ENCODE assay signal across 16 cellular contexts in genomic region chr1:63789856-63790605, GRCh38. TPM values are rescaled to one million over a fixed set of nuclear protein-coding genes. Genes with fewer than 3 reads are reported as not detected.
DNase-seq lines count a peak whose midpoint lies in the region; ATAC-seq and TF ChIP-seq lines count a peak whose summit lies in the region.
"Had no signal": no experiment of that assay in that cellular context is flagged by ENCODE, and none has a peak within 500 bp of the region (broad histone marks: within the 10 kb centered on the region; RNA-seq: fewer than 3 reads in every experiment).

No MANE protein-coding gene starts in this region.

- H3K4me1 Mint-ChIP-seq in endodermal cell: peaks cover 86% of the 10 kb centered on the region
- H3K4me1 Mint-ChIP-seq: CD4-positive, alpha-beta memory T cell had no signal

- H3K36me3 Mint-ChIP-seq in endodermal cell (ENCODE audit: low read depth): no peaks in the 10 kb centered on the region
- H3K36me3 Mint-ChIP-seq: CD4-positive, alpha-beta memory T cell had no signal

- peaks cover 84% of the 10 kb centered on the region for H3K4me1 ChIP-seq in cardiac muscle cell (ENCODE audit: low read depth)
- H3K4me1 ChIP-seq in right cardiac atrium (ENCODE audit: control insufficient read depth, insufficient read depth, low read length): peaks cover 10% of the 10 kb centered on the region
- peaks cover 62% of the 10 kb centered on the region for H3K4me1 ChIP-seq in endodermal cell (ENCODE audit: control insufficient read depth, insufficient read depth, low read length)
- peaks cover 21% of the 10 kb centered on the region for H3K4me1 ChIP-seq in psoas muscle

- H3K27me3 Mint-ChIP-seq in endodermal cell (ENCODE audit: insufficient read depth): no peaks in the 10 kb centered on the region

- no peak for DNase-seq in cardiac muscle cell (ENCODE audit: low read depth in 1 of 2, low spot score in 1 of 2)
- no peak for DNase-seq in right cardiac atrium
- peak; percentile 59 for DNase-seq in NCI-H2171 (lab: John Stamatoyannopoulos, UW)
- DNase-seq in endodermal cell: no peak
- no peak for DNase-seq in psoas muscle
- DNase-seq in globus pallidus (ENCODE audit: low spot score): no peak
- no peak for DNase-seq in HT-29 (ENCODE audit: low spot score)
- DNase-seq: CD4-positive, alpha-beta memory T cell; DMS79; KG1; NCI-H1417 treated with DMSO at 0.1 percent for 48 hours; NCI-H1930 had no signal

- no peak for ATAC-seq in right cardiac atrium
- ATAC-seq in psoas muscle: no peak
- ATAC-seq in HG02678 (IDR thresholded peaks at IDR 0.05; ENCODE audit: unreplicated experiment): no peak
- ATAC-seq: HCT116, HepG2 had no signal

- H3K4me3 ChIP-seq in cardiac muscle cell (no peak overlapping the region), right cardiac atrium (ENCODE audit: low read length) (no peak overlapping the region), endodermal cell (ENCODE audit: low read length) (peak overlapping the region; percentile 30), psoas muscle (no peak overlapping the region)
- H3K4me3 ChIP-seq: SJSA1 had no signal

- no peaks in the 10 kb centered on the region for H3K9me3 ChIP-seq in cardiac muscle cell (ENCODE audit: low read depth)
- no peaks in the 10 kb centered on the region for H3K9me3 ChIP-seq in right cardiac atrium (ENCODE audit: control insufficient read depth, low read length)
- no peaks in the 10 kb centered on the region for H3K9me3 ChIP-seq in endodermal cell (ENCODE audit: control insufficient read depth, low read length)
- no peaks in the 10 kb centered on the region for H3K9me3 ChIP-seq in psoas muscle

- WGBS in right cardiac atrium: 85% methylated on average over 4 of the region's 4 CpGs
- 26 to 49% methylated on average over 4 of the region's 4 CpGs for WGBS in endodermal cell (ENCODE audit: insufficient coverage in 1 of 2, insufficient read length in 1 of 2), 2 experiments
- WGBS in psoas muscle, 3 donors: 59 to 83% (median 74%) methylated on average over 4 of the region's 4 CpGs

- H3K27ac Mint-ChIP-seq in endodermal cell: peak overlapping the region; percentile 87
- H3K27ac Mint-ChIP-seq: CD4-positive, alpha-beta memory T cell had no signal

- H3K36me3 ChIP-seq in cardiac muscle cell: no peaks in the 10 kb centered on the region
- H3K36me3 ChIP-seq in endodermal cell (ENCODE audit: control insufficient read depth, insufficient read depth, low read length): no peaks in the 10 kb centered on the region
- H3K36me3 ChIP-seq in psoas muscle (ENCODE audit: insufficient read depth in 1 of 2, low read depth in 1 of 2): no peaks in the 10 kb centered on the region

- H3K27me3 ChIP-seq in cardiac muscle cell (no peaks in the 10 kb centered on the region), right cardiac atrium (ENCODE audit: control insufficient read depth, insufficient read depth) (no peaks in the 10 kb centered on the region), endodermal cell (ENCODE audit: control insufficient read depth, insufficient read depth, low read length, poor library complexity, severe bottlenecking) (no peaks in the 10 kb centered on the region), psoas muscle (ENCODE audit: insufficient read depth in 3 of 3, low read length in 2 of 3) (no peaks in the 10 kb centered on the region)
- H3K27me3 ChIP-seq: SJSA1 had no signal

- intact Hi-C loops in right cardiac atrium (cut with DNase I) (no loop called here), psoas muscle (cut with DNase I) (no loop called here)

- peak overlapping the region; percentile 2 for H3K9ac ChIP-seq in endodermal cell (ENCODE audit: extremely low read depth, low read length, poor library complexity, severe bottlenecking)

- TF ChIP-seq CTCF in cardiac muscle cell (IDR thresholded peaks at IDR 0.05; ENCODE audit: low read depth, low read length): no peak
- no peak for TF ChIP-seq CTCF in endodermal cell (conservative IDR thresholded peaks at IDR 0.05)
- no peak for TF ChIP-seq CTCF in psoas muscle (IDR thresholded peaks at IDR 0.05)

- no peaks in the 10 kb centered on the region for H3K9me3 Mint-ChIP-seq in endodermal cell
- H3K9me3 Mint-ChIP-seq: CD4-positive, alpha-beta memory T cell had no signal

- H3K27ac ChIP-seq in cardiac muscle cell: peak overlapping the region; percentile 36
- no peak overlapping the region for H3K27ac ChIP-seq in right cardiac atrium (ENCODE audit: low read length)
- no peak overlapping the region for H3K27ac ChIP-seq in endodermal cell (ENCODE audit: low read depth, low read length)
- peak overlapping the region; percentile 23 for H3K27ac ChIP-seq in psoas muscle
- H3K27ac ChIP-seq: SJSA1 had no signal

- peak overlapping the region; percentile 35 for H3K4me3 Mint-ChIP-seq in endodermal cell

RNA-seq across cellular contexts. Expression of gene ROR1, which starts 16.2 kb away (rescaled TPM):
- 28.0 and 47.8 TPM in 2 replicates for total RNA-seq in cardiac muscle cell
- polyA plus RNA-seq in cardiac muscle cell: 27.6 and 28.0 TPM in 2 replicates
- 10 to 100 TPM; 10.6 to 32.5 (median 13.5) TPM for total RNA-seq in right cardiac atrium
- 3.4 TPM for polyA plus RNA-seq in right cardiac atrium
- 10 to 100 TPM; 77.4 to 77.9 TPM for total RNA-seq in endodermal cell
- polyA plus RNA-seq in endodermal cell (2013, experiment 1 of 2): 28.6 TPM
- 27.2 TPM for polyA plus RNA-seq in endodermal cell (2013, experiment 2 of 2)
- 1 to 10 TPM; 1.2 to 2.8 (median 2.0) TPM for total RNA-seq in psoas muscle
- polyA plus RNA-seq in psoas muscle: under 1 TPM; 0.13 to 0.69 (median 0.44) TPM
- 34.7 and 40.5 TPM in 2 replicates for total RNA-seq in HT-29 (2014; rRNA removed; shearing (Covaris generic))
- total RNA-seq: CD4-positive, alpha-beta memory T cell had no signal
- polyA plus RNA-seq: CD4-positive, alpha-beta memory T cell had no signal

Comparison
In these comparisons a context has a peak if more than half of its experiments do, and no peak if none do; other contexts are left out.
1. H3K27ac ChIP-seq: peak in cardiac muscle cell (single experiment) and psoas muscle (single experiment); none in right cardiac atrium (single experiment) and endodermal cell (single experiment).